In the genomic region with DNA sequence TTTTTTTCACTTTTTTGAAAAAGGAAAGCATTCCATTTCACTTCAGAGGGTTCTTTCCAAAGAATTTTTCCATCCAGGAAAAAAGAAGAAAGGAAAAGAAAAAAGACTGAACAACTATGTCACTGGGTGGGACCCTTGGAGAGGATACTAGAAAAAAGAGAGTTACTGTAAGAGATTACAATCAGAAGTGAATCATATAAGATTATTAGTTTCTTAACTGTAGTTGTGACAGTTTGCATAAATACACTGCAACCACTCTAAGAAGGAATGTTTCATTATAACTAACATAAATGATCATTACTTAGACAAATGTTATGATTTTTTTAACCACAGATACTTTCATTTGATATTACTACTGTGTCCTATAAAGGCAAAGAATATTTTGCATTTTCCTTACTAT, we compare ENCODE assay signal across 20 cellular contexts.
"Had no signal": no experiment of that assay in that cellular context is flagged by ENCODE, and none has a peak within 500 bp of the region (broad histone marks: within the 10 kb centered on the region; RNA-seq: fewer than 3 reads in every experiment).

No MANE protein-coding gene starts in this region.

- FAIRE-seq: keratinocyte had no signal

- DNase-seq: activated CD4-positive, alpha-beta memory T cell treated with anti-CD3 and anti-CD28 coated beads for 36 hours; activated naive CD4-positive, alpha-beta T cell treated with anti-CD3 and anti-CD28 coated beads for 36 hours; activated naive CD8-positive, alpha-beta T cell treated with anti-CD3 and anti-CD28 coated beads, Interleukin-2, amount 50 U/mL, for 24 hours; activated T-cell treated with anti-CD3 and anti-CD28 coated beads for 4 hours; endodermal cell; gastrocnemius medialis; head of caudate nucleus; lower lobe of right lung; right lobe of liver; small intestine; stimulated activated CD4-positive, alpha-beta T cell treated with anti-CD3 and anti-CD28 coated beads, Interleukin-15, amount 100 ng/mL, for 24 hours; stimulated activated CD4-positive, alpha-beta T cell treated with anti-CD3 and anti-CD28 coated beads, Interleukin-2, amount 100 ng/mL, for 48 hours; stimulated activated naive CD8-positive, alpha-beta T cell treated with anti-CD3 and anti-CD28 coated beads, Interleukin-15, amount 100 ng/mL, for 72 hours had no signal

- H3K36me3 ChIP-seq: gastrocnemius medialis, lower lobe of right lung, neutrophil, right lobe of liver had no signal

- H3K4me3 ChIP-seq: gastrocnemius medialis, lower lobe of right lung, right lobe of liver had no signal

- H3K9me3 Mint-ChIP-seq: activated CD4-positive, alpha-beta memory T cell treated with anti-CD3 and anti-CD28 coated beads for 36 hours; activated naive CD4-positive, alpha-beta T cell treated with anti-CD3 and anti-CD28 coated beads for 36 hours; activated naive CD8-positive, alpha-beta T cell treated with anti-CD3 and anti-CD28 coated beads, Interleukin-2, amount 50 U/mL, for 24 hours; activated T-helper 2 cell treated with anti-CD3 and anti-CD28 coated beads, Interferon-gamma antibody, Interleukin-2, Interleukin-4, amounts not matched to agents 10 μg/mL and 5 μg/mL and 100 μg/mL, durations not matched to agents 14 hours and 24 hours and 36 hours; endodermal cell; natural killer cell treated with Interleukin-12 subunit alpha and Interleukin-12 subunit beta and Interleukin-15 and Interleukin-18, amount 100 ng/mL, for 72 hours; stimulated activated naive CD8-positive, alpha-beta T cell treated with anti-CD3 and anti-CD28 coated beads, Interleukin-15, amount 100 ng/mL, for 72 hours had no signal

- H3K27ac ChIP-seq: gastrocnemius medialis, lower lobe of right lung, neutrophil, parathyroid adenoma, right lobe of liver, VCaP had no signal

- H3K27me3 Mint-ChIP-seq: activated CD4-positive, alpha-beta memory T cell treated with anti-CD3 and anti-CD28 coated beads for 36 hours; activated naive CD8-positive, alpha-beta T cell treated with anti-CD3 and anti-CD28 coated beads, Interleukin-2, amount 50 U/mL, for 24 hours; natural killer cell treated with Interleukin-12 subunit alpha and Interleukin-12 subunit beta and Interleukin-15 and Interleukin-18, amount 100 ng/mL, for 72 hours; stimulated activated naive CD8-positive, alpha-beta T cell treated with anti-CD3 and anti-CD28 coated beads, Interleukin-15, amount 100 ng/mL, for 72 hours; type B pancreatic cell had no signal

- H3K4me3 Mint-ChIP-seq: activated CD4-positive, alpha-beta memory T cell treated with anti-CD3 and anti-CD28 coated beads for 36 hours; activated naive CD4-positive, alpha-beta T cell treated with anti-CD3 and anti-CD28 coated beads for 36 hours; activated naive CD8-positive, alpha-beta T cell treated with anti-CD3 and anti-CD28 coated beads, Interleukin-2, amount 50 U/mL, for 24 hours; endodermal cell; natural killer cell treated with Interleukin-12 subunit alpha and Interleukin-12 subunit beta and Interleukin-15 and Interleukin-18, amount 100 ng/mL, for 72 hours; stimulated activated naive CD8-positive, alpha-beta T cell treated with anti-CD3 and anti-CD28 coated beads, Interleukin-15, amount 100 ng/mL, for 72 hours; type B pancreatic cell had no signal

- H3K4me1 ChIP-seq: lower lobe of right lung, parathyroid adenoma, right lobe of liver had no signal

- H3K27ac Mint-ChIP-seq: activated CD4-positive, alpha-beta memory T cell treated with anti-CD3 and anti-CD28 coated beads for 36 hours; activated naive CD4-positive, alpha-beta T cell treated with anti-CD3 and anti-CD28 coated beads for 36 hours; activated naive CD8-positive, alpha-beta T cell treated with anti-CD3 and anti-CD28 coated beads, Interleukin-2, amount 50 U/mL, for 24 hours; activated T-helper 2 cell treated with anti-CD3 and anti-CD28 coated beads, Interferon-gamma antibody, Interleukin-2, Interleukin-4, amounts not matched to agents 10 μg/mL and 5 μg/mL and 100 μg/mL, durations not matched to agents 14 hours and 24 hours and 36 hours; endodermal cell; natural killer cell treated with Interleukin-12 subunit alpha and Interleukin-12 subunit beta and Interleukin-15 and Interleukin-18, amount 100 ng/mL, for 72 hours had no signal

- H3K27me3 ChIP-seq: gastrocnemius medialis, neutrophil, right lobe of liver had no signal

- H3K9me3 ChIP-seq: gastrocnemius medialis, lower lobe of right lung, neutrophil, right lobe of liver had no signal
